In genomic region chr2:102520009-102520408, GRCh38 we compare ENCODE assay signal across 8 cellular contexts. TPM values are rescaled to one million over a fixed set of nuclear protein-coding genes. Genes with fewer than 3 reads are reported as not detected.
A peak's percentile ranks its signal among the peaks of the same experiment; 100 is the strongest.
DNase-seq lines count a peak whose midpoint lies in the region; ATAC-seq, FAIRE-seq and TF ChIP-seq lines count a peak whose summit lies in the region.

No MANE protein-coding gene starts in this region.

- ATAC-seq in CD4-positive, alpha-beta T cell (ENCODE audit: poor library complexity), result no peak
- ATAC-seq in GM18868 (IDR thresholded peaks at IDR 0.05; ENCODE audit: unreplicated experiment) (peak; percentile 87), HG03565 (IDR thresholded peaks at IDR 0.05; ENCODE audit: unreplicated experiment) (peak; percentile 85)

- no peak for FAIRE-seq in small intestine (lab: Jason Lieb, UNC)

- no peaks in the 10 kb centered on the region for H3K36me3 ChIP-seq in small intestine (ENCODE audit: control insufficient read depth in 2 of 2, insufficient read depth in 2 of 2, low read length in 2 of 2)
- no peaks in the 10 kb centered on the region for H3K36me3 ChIP-seq in CD4-positive, alpha-beta memory T cell (ENCODE audit: insufficient read depth, low read length)

- CTCF ChIA-PET in CD4-positive, alpha-beta T cell (lab: Charles Lee), result interaction anchor here (0.5 kb wide), 1 partner anchor 150 kb away, joined by 3 read pairs; no protein-coding TSS in a partner anchor
- CTCF ChIA-PET in CD4-positive, alpha-beta memory T cell (lab: Charles Lee; ENCODE audit: partially characterized antibody), result no interaction called here

- no peaks in the 10 kb centered on the region for H3K36me3 Mint-ChIP-seq in CD4-positive, alpha-beta T cell (ENCODE audit: low read depth)
- no peaks in the 10 kb centered on the region for H3K36me3 Mint-ChIP-seq in CD4-positive, alpha-beta memory T cell

- POLR2A ChIA-PET in CD4-positive, alpha-beta T cell (lab: Charles Lee), result no interaction called here
- POLR2A ChIA-PET in CD4-positive, alpha-beta memory T cell (lab: Charles Lee; ENCODE audit: partially characterized antibody), result no interaction called here

- H3K4me1 Mint-ChIP-seq in CD4-positive, alpha-beta T cell (ENCODE audit: low read depth), result no peaks in the 10 kb centered on the region
- peaks cover 0 to 5% (median 3%) of the 10 kb centered on the region in 4 donors for H3K4me1 Mint-ChIP-seq in CD4-positive, alpha-beta memory T cell

- H3K9me3 Mint-ChIP-seq in CD4-positive, alpha-beta T cell, result no peaks in the 10 kb centered on the region
- H3K9me3 Mint-ChIP-seq in CD4-positive, alpha-beta memory T cell, result no peaks in the 10 kb centered on the region

- H3K27me3 Mint-ChIP-seq in CD4-positive, alpha-beta T cell, result peaks cover 2% of the 10 kb centered on the region
- H3K27me3 Mint-ChIP-seq in CD4-positive, alpha-beta memory T cell, result peaks cover 0 to 6% of the 10 kb centered on the region in 2 donors

- WGBS in small intestine, 3 donors, result 37 to 40% (median 39%) methylated on average over 2 of the region's 2 CpGs

- no peak overlapping the region for H3K27ac ChIP-seq in CD4-positive, alpha-beta T cell (ENCODE audit: low read depth, low read length)
- H3K27ac ChIP-seq in small intestine (ENCODE audit: low read depth in 1 of 2, low read length in 1 of 2), result no peak overlapping the region
- no peak overlapping the region for H3K27ac ChIP-seq in CD4-positive, alpha-beta memory T cell (ENCODE audit: low read depth, low read length)

- no peak overlapping the region for H3K4me3 Mint-ChIP-seq in CD4-positive, alpha-beta T cell
- no peak overlapping the region for H3K4me3 Mint-ChIP-seq in CD4-positive, alpha-beta memory T cell

- no peak for DNase-seq in CD4-positive, alpha-beta T cell
- peak; percentile 33 for DNase-seq in RPMI8226
- DNase-seq in fibroblast of gingiva (ENCODE audit: low read depth), result peak; percentile 17
- peak; percentile 57 for DNase-seq in small intestine
- DNase-seq in GF-D8 (lab: John Stamatoyannopoulos, UW), result no peak
- no peak for DNase-seq in CD4-positive, alpha-beta memory T cell

- TF ChIP-seq CTCF in CD4-positive, alpha-beta T cell (IDR thresholded peaks at IDR 0.05), result peak; percentile 28

- no peaks in the 10 kb centered on the region for H3K27me3 ChIP-seq in CD4-positive, alpha-beta T cell (ENCODE audit: control insufficient read depth, insufficient read depth, low read length)
- no peaks in the 10 kb centered on the region for H3K27me3 ChIP-seq in small intestine (ENCODE audit: control insufficient read depth in 2 of 2, insufficient read depth in 2 of 2, low read length in 2 of 2)
- H3K27me3 ChIP-seq in CD4-positive, alpha-beta memory T cell (ENCODE audit: insufficient read depth, low read length), result no peaks in the 10 kb centered on the region

- no peak overlapping the region for H3K27ac Mint-ChIP-seq in CD4-positive, alpha-beta T cell
- no peak overlapping the region for H3K27ac Mint-ChIP-seq in CD4-positive, alpha-beta memory T cell

- intact Hi-C loops in CD4-positive, alpha-beta T cell (cut with DNase I, micrococcal nuclease), result loop anchor here (2.0 to 5.0 kb wide), 3 partner anchors 182 to 287 kb away; no protein-coding TSS in a partner anchor
- intact Hi-C loops in CD4-positive, alpha-beta memory T cell (cut with micrococcal nuclease), result no loop called here

- H3K4me3 ChIP-seq in small intestine (ENCODE audit: low read depth in 1 of 2, low read length in 2 of 2), result no peak overlapping the region
- no peak overlapping the region for H3K4me3 ChIP-seq in CD4-positive, alpha-beta memory T cell (ENCODE audit: low read length in 2 of 2)

- peaks cover 0 to 6% of the 10 kb centered on the region in 2 donors for H3K4me1 ChIP-seq in small intestine (ENCODE audit: control insufficient read depth in 2 of 2, insufficient read depth in 1 of 2, low read depth in 1 of 2, low read length in 1 of 2)
- no peaks in the 10 kb centered on the region for H3K4me1 ChIP-seq in CD4-positive, alpha-beta memory T cell (ENCODE audit: insufficient read depth, low read length)

- no peaks in the 10 kb centered on the region for H3K9me3 ChIP-seq in CD4-positive, alpha-beta T cell (ENCODE audit: control insufficient read depth, low read length)
- H3K9me3 ChIP-seq in small intestine (ENCODE audit: control insufficient read depth, low read depth), result no peaks in the 10 kb centered on the region
- H3K9me3 ChIP-seq in CD4-positive, alpha-beta memory T cell (ENCODE audit: control insufficient read depth in 1 of 2, low read length in 2 of 2), result no peaks in the 10 kb centered on the region

RNA-seq across cellular contexts. Expression of gene SLC9A4, which starts 47.0 kb away (rescaled TPM):
- total RNA-seq in CD4-positive, alpha-beta T cell, result not detected
- under 1 TPM in 1 of 3 donors, not detected in 2; 0.07 TPM for polyA plus RNA-seq in small intestine
- total RNA-seq in CD4-positive, alpha-beta memory T cell, result under 1 TPM in 1 of 2 experiments, not detected in 1; 0.08 TPM
- polyA plus RNA-seq in CD4-positive, alpha-beta memory T cell, result not detected

Comparison
In these comparisons a context has a peak if more than half of its experiments do, and no peak if none do; other contexts are left out.
1. DNase-seq: peak in RPMI8226 (single experiment), fibroblast of gingiva (single experiment) and small intestine (single experiment); none in CD4-positive, alpha-beta T cell (0 of 10), GF-D8 (single experiment) and CD4-positive, alpha-beta memory T cell (0 of 5).